ENCODE assay signal across 24 cellular contexts in genomic region chr3:48569400-48569799, GRCh38. TPM values are rescaled to one million over a fixed set of nuclear protein-coding genes. Genes with fewer than 3 reads are reported as not detected.
"Had no signal": no experiment of that assay in that cellular context is flagged by ENCODE, and none has a peak within 500 bp of the region (broad histone marks: within the 10 kb centered on the region; RNA-seq: fewer than 3 reads in every experiment).

No MANE protein-coding gene starts in this region.

- DNase-seq: KBM-7, MV-4-11, NCI-H1092, NCI-H1105 treated with DMSO at 0.1 percent for 48 hours, NCI-H1417 treated with DMSO at 0.1 percent for 48 hours, NCI-H187, NCI-H2029, NCI-H2081 treated with DMSO at 0.1 percent for 48 hours, NCI-H2171, NCI-H226, NCI-H446, NCI-H510A, NCI-H524 treated with DMSO at 0.1 percent for 48 hours, NCI-H69, NCI-H774, PC-3, SIG-M5, SW 1271 had no signal

- ATAC-seq: Panc1, PC-3, Right ventricle myocardium inferior had no signal

- FAIRE-seq: HTR-8/SVneo had no signal

RNA-seq across cellular contexts. Expression of gene UCN2, which starts 5.8 kb away (rescaled TPM):
- total RNA-seq: Right ventricle myocardium inferior had no signal

RNA-seq across cellular contexts. Expression of gene TMEM89, which starts 52.2 kb away (rescaled TPM):
- total RNA-seq: LHCN-M2, MCF 10A, PC-3, Right ventricle myocardium inferior, SJSA1 had no signal
